In the genomic region with DNA sequence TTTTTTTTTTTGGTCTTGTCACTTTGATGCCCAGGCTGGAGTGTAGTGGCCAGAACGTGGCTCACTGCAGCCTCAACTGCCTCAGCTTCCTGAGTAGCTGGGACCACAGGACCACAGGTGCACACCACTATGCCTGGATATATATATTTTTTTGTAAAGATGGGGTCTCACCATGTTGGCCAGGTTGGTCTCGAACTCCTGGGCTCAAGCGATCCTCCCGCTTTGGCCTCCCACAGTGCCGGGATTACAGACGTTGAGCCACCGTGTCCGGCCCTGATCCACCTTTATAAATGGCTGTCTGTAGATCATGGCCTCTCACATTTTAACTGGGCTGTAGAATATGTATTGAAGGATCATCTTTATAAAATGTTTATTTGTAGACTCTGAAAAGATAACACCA, we compare ENCODE assay signal across 12 cellular contexts. TPM values are rescaled to one million over a fixed set of nuclear protein-coding genes. Genes with fewer than 3 reads are reported as not detected.
DNase-seq lines count a peak whose midpoint lies in the region; ATAC-seq and TF ChIP-seq lines count a peak whose summit lies in the region.
"Had no signal": no experiment of that assay in that cellular context is flagged by ENCODE, and none has a peak within 500 bp of the region (broad histone marks: within the 10 kb centered on the region; RNA-seq: fewer than 3 reads in every experiment).

No MANE protein-coding gene starts in this region.

- H3K27me3 ChIP-seq in iPS-18a (ENCODE audit: control insufficient read depth, insufficient read depth, low read length) = no peaks in the 10 kb centered on the region
- H3K27me3 ChIP-seq: thyroid gland had no signal

- H3K9me3 ChIP-seq in iPS-18a (ENCODE audit: control insufficient read depth, low read depth, low read length) = no peaks in the 10 kb centered on the region
- H3K9me3 ChIP-seq: thyroid gland had no signal

- H3K4me1 ChIP-seq in iPS-18a (ENCODE audit: control insufficient read depth, low read depth, low read length) = no peaks in the 10 kb centered on the region

- DNase-seq in activated naive CD4-positive, alpha-beta T cell treated with anti-CD3 and anti-CD28 coated beads for 36 hours = no peak
- DNase-seq in activated naive CD4-positive, alpha-beta T cell treated with anti-CD3 and anti-CD28 coated beads, Interleukin-2, amount 50 U/mL, for 16 hours = no peak
- no peak for DNase-seq in activated CD8-positive, alpha-beta T cell treated with anti-CD3 and anti-CD28 coated beads for 36 hours
- DNase-seq in stimulated activated naive B cell treated with anti-CD40 and anti-IgM and Interleukin-4, amounts not matched to agents 10 μg/mL and 1 μg/mL and 100 μg/mL, for 72 hours = no peak
- DNase-seq in HPDE6-E6E7 (ENCODE audit: extremely low spot score) (no peak), NCI-H1105 treated with DMSO at 0.1 percent for 48 hours (lab: John Stamatoyannopoulos, UW) (no peak)
- DNase-seq: cerebellar nuclear complex, NCI-H1417 treated with DMSO at 0.1 percent for 48 hours, thyroid gland had no signal

- TF ChIP-seq CTCF in activated CD8-positive, alpha-beta T cell treated with anti-CD3 and anti-CD28 coated beads for 36 hours (IDR thresholded peaks at IDR 0.05) = no peak

- H3K27ac ChIP-seq in iPS-18a (ENCODE audit: low read length) = no peak overlapping the region
- H3K27ac ChIP-seq: HL-60 had no signal

- no peaks in the 10 kb centered on the region for H3K27me3 Mint-ChIP-seq in activated naive CD4-positive, alpha-beta T cell treated with anti-CD3 and anti-CD28 coated beads for 36 hours (ENCODE audit: low read depth)
- H3K27me3 Mint-ChIP-seq in activated CD8-positive, alpha-beta T cell treated with anti-CD3 and anti-CD28 coated beads for 36 hours = no peaks in the 10 kb centered on the region
- H3K27me3 Mint-ChIP-seq in stimulated activated naive B cell treated with anti-CD40 and anti-IgM and Interleukin-4, amounts not matched to agents 10 μg/mL and 1 μg/mL and 100 μg/mL, for 72 hours = no peaks in the 10 kb centered on the region

- POLR2A ChIA-PET in activated CD8-positive, alpha-beta T cell treated with anti-CD3 and anti-CD28 coated beads for 36 hours (lab: Charles Lee) = no interaction called here

- H3K4me3 Mint-ChIP-seq in activated naive CD4-positive, alpha-beta T cell treated with anti-CD3 and anti-CD28 coated beads for 36 hours = peak overlapping the region; percentile 84
- peak overlapping the region; percentile 87 for H3K4me3 Mint-ChIP-seq in activated CD8-positive, alpha-beta T cell treated with anti-CD3 and anti-CD28 coated beads for 36 hours
- peak overlapping the region; percentile 69 to 99 for H3K4me3 Mint-ChIP-seq in stimulated activated naive B cell treated with anti-CD40 and anti-IgM and Interleukin-4, amounts not matched to agents 10 μg/mL and 1 μg/mL and 100 μg/mL, for 72 hours

- ATAC-seq in activated CD8-positive, alpha-beta T cell treated with anti-CD3 and anti-CD28 coated beads for 36 hours = no peak
- ATAC-seq in stimulated activated naive B cell treated with anti-CD40 and anti-IgM and Interleukin-4, amounts not matched to agents 10 μg/mL and 1 μg/mL and 100 μg/mL, for 72 hours (replicated peaks) = no peak
- no peak for ATAC-seq in GM19395 (IDR thresholded peaks at IDR 0.05; ENCODE audit: unreplicated experiment)

- intact Hi-C loops in activated naive CD4-positive, alpha-beta T cell treated with anti-CD3 and anti-CD28 coated beads for 36 hours (cut with micrococcal nuclease) = loop anchor here (5.0 kb wide), 1 partner anchor 177 kb away; the partner anchor contains the start of genes B2M and PATL2
- intact Hi-C loops in activated CD8-positive, alpha-beta T cell treated with anti-CD3 and anti-CD28 coated beads for 36 hours (cut with micrococcal nuclease) = loop anchor here (5.0 to 10.0 kb wide), 2 partner anchors 108 to 230 kb away; partner anchors contain the start of gene CTDSPL2

- CTCF ChIA-PET in activated naive CD4-positive, alpha-beta T cell treated with anti-CD3 and anti-CD28 coated beads for 36 hours (lab: Charles Lee) = no interaction called here
- CTCF ChIA-PET in activated CD8-positive, alpha-beta T cell treated with anti-CD3 and anti-CD28 coated beads for 36 hours (lab: Charles Lee) = no interaction called here

- H3K36me3 ChIP-seq in iPS-18a (ENCODE audit: control insufficient read depth, low read depth, low read length) = no peaks in the 10 kb centered on the region
- H3K36me3 ChIP-seq: thyroid gland had no signal

- H3K9me3 Mint-ChIP-seq in activated naive CD4-positive, alpha-beta T cell treated with anti-CD3 and anti-CD28 coated beads for 36 hours = no peaks in the 10 kb centered on the region
- no peaks in the 10 kb centered on the region for H3K9me3 Mint-ChIP-seq in activated CD8-positive, alpha-beta T cell treated with anti-CD3 and anti-CD28 coated beads for 36 hours
- no peaks in the 10 kb centered on the region for H3K9me3 Mint-ChIP-seq in stimulated activated naive B cell treated with anti-CD40 and anti-IgM and Interleukin-4, amounts not matched to agents 10 μg/mL and 1 μg/mL and 100 μg/mL, for 72 hours

- H3K9ac ChIP-seq in iPS-18a (ENCODE audit: low read length) = no peak overlapping the region

- peaks cover 20% of the 10 kb centered on the region for H3K36me3 Mint-ChIP-seq in activated naive CD4-positive, alpha-beta T cell treated with anti-CD3 and anti-CD28 coated beads for 36 hours (ENCODE audit: low read depth)
- H3K36me3 Mint-ChIP-seq in activated CD8-positive, alpha-beta T cell treated with anti-CD3 and anti-CD28 coated beads for 36 hours (ENCODE audit: low read depth) = peaks cover 32% of the 10 kb centered on the region
- peaks cover 15 to 25% of the 10 kb centered on the region in 2 donors for H3K36me3 Mint-ChIP-seq in stimulated activated naive B cell treated with anti-CD40 and anti-IgM and Interleukin-4, amounts not matched to agents 10 μg/mL and 1 μg/mL and 100 μg/mL, for 72 hours

- H3K27ac Mint-ChIP-seq in activated naive CD4-positive, alpha-beta T cell treated with anti-CD3 and anti-CD28 coated beads for 36 hours = no peak overlapping the region
- peak overlapping the region; percentile 70 for H3K27ac Mint-ChIP-seq in activated CD8-positive, alpha-beta T cell treated with anti-CD3 and anti-CD28 coated beads for 36 hours
- peak overlapping the region; percentile 42 for H3K27ac Mint-ChIP-seq in stimulated activated naive B cell treated with anti-CD40 and anti-IgM and Interleukin-4, amounts not matched to agents 10 μg/mL and 1 μg/mL and 100 μg/mL, for 72 hours

- peak overlapping the region; percentile 96 for H3K4me3 ChIP-seq in iPS-18a (ENCODE audit: low read length)

- peaks cover 27% of the 10 kb centered on the region for H3K4me1 Mint-ChIP-seq in activated naive CD4-positive, alpha-beta T cell treated with anti-CD3 and anti-CD28 coated beads for 36 hours (ENCODE audit: low read depth)
- H3K4me1 Mint-ChIP-seq in activated CD8-positive, alpha-beta T cell treated with anti-CD3 and anti-CD28 coated beads for 36 hours (ENCODE audit: low read depth) = peaks cover 24% of the 10 kb centered on the region
- peaks cover 16 to 36% of the 10 kb centered on the region in 2 donors for H3K4me1 Mint-ChIP-seq in stimulated activated naive B cell treated with anti-CD40 and anti-IgM and Interleukin-4, amounts not matched to agents 10 μg/mL and 1 μg/mL and 100 μg/mL, for 72 hours

RNA-seq across cellular contexts. Expression of gene EIF3J, which starts 1.9 kb away (rescaled TPM):
- total RNA-seq in activated naive CD4-positive, alpha-beta T cell treated with anti-CD3 and anti-CD28 coated beads for 36 hours = 10 to 100 TPM; 75.8 to 77.9 TPM
- 100 to 1,000 TPM; 109 to 112 TPM for total RNA-seq in activated CD8-positive, alpha-beta T cell treated with anti-CD3 and anti-CD28 coated beads for 36 hours
